8 cellular contexts compared by ENCODE assay signal in genomic region chr6:158168054-158168303, GRCh38. TPM values are rescaled to one million over a fixed set of nuclear protein-coding genes. Genes with fewer than 3 reads are reported as not detected.
DNase-seq lines count a peak whose midpoint lies in the region; ATAC-seq and TF ChIP-seq lines count a peak whose summit lies in the region.

SERAC1 (minus strand) TSS chr6:158168262; CDS start chr6:158158363, 9,899 bp downstream.

- H3K79me2 ChIP-seq in SU-DHL-6 (ENCODE audit: insufficient read depth, low read length) = no peaks in the 10 kb centered on the region

- no peak for TF ChIP-seq CTCF in SU-DHL-6 (IDR thresholded peaks at IDR 0.05; ENCODE audit: insufficient read depth, low read length, poor library complexity, severe bottlenecking)
- no peak for TF ChIP-seq CTCF in fibroblast of the aortic adventitia (IDR thresholded peaks at IDR 0.05; ENCODE audit: insufficient read depth, low read length)
- no peak for TF ChIP-seq CTCF in retinal pigment epithelial cell (conservative IDR thresholded peaks at IDR 0.05; ENCODE audit: low read depth, low read length)

- intact Hi-C loops in left colon (cut with DNase I, micrococcal nuclease) = no loop called here

- peak within 1 kb of the TSS; percentile 68 for H3K9ac ChIP-seq in SU-DHL-6 (ENCODE audit: low read length)

- H3K9me2 ChIP-seq in SU-DHL-6 (replicated peaks; ENCODE audit: insufficient read depth, low read length) = no peaks in the 10 kb centered on the region

- H3K27me3 ChIP-seq in SU-DHL-6 (ENCODE audit: low read length) = no peaks in the 10 kb centered on the region

- peak within 1 kb of the TSS; percentile 67 for H3K27ac ChIP-seq in SU-DHL-6 (ENCODE audit: low read depth, low read length)

- no peaks in the 10 kb centered on the region for H3K9me3 ChIP-seq in SU-DHL-6 (ENCODE audit: insufficient read depth, low read length)

- H3K4me3 ChIP-seq in SU-DHL-6 (ENCODE audit: insufficient read depth, low read length, poor library complexity, severe bottlenecking) (peak within 1 kb of the TSS; percentile 66), fibroblast of the aortic adventitia (ENCODE audit: low read depth, low read length) (peak within 1 kb of the TSS; percentile 93), retinal pigment epithelial cell (ENCODE audit: low read length) (peak within 1 kb of the TSS; percentile 91)

- H3K36me3 ChIP-seq in SU-DHL-6 (ENCODE audit: low read length) = no peaks in the 10 kb centered on the region

- DNase-seq in fibroblast of the aortic adventitia (ENCODE audit: low read depth) = no peak
- DNase-seq in retinal pigment epithelial cell (ENCODE audit: low read depth) = no peak
- no peak for DNase-seq in left colon
- DNase-seq in NCI-H69 (lab: John Stamatoyannopoulos, UW) = no peak

- H4K20me1 ChIP-seq in SU-DHL-6 (ENCODE audit: low read depth, low read length) = no peaks in the 10 kb centered on the region

- ATAC-seq in GM18873 (IDR thresholded peaks at IDR 0.05; ENCODE audit: low FRiP score, unreplicated experiment) = peak; percentile 16
- no peak for ATAC-seq in HG03460 (IDR thresholded peaks at IDR 0.05; ENCODE audit: unreplicated experiment)
- ATAC-seq in HG03571 (IDR thresholded peaks at IDR 0.05; ENCODE audit: unreplicated experiment) = no peak
- no peak for ATAC-seq in left colon

- peak within 1 kb of the TSS; percentile 73 for H3K4me2 ChIP-seq in SU-DHL-6 (ENCODE audit: low read depth, low read length, poor library complexity, severe bottlenecking)

- peaks cover 8% of the 10 kb centered on the region; the same call in 1 of the 2 replicates for H3F3A ChIP-seq in SU-DHL-6 (ENCODE audit: insufficient read depth)

- peak within 1 kb of the TSS; percentile 80 for H2AFZ ChIP-seq in SU-DHL-6 (ENCODE audit: low read depth, low read length, severe bottlenecking)

RNA-seq across cellular contexts. Expression of gene SERAC1, which starts in this region (rescaled TPM):
- total RNA-seq in fibroblast of the aortic adventitia (ENCODE audit: low replicate concordance) (7.4 and 11.2 TPM in 2 replicates), left colon (10 to 100 TPM in 1 of 2 donors, 1 to 10 TPM in 1; 8.7 to 13.0 TPM)
